In genomic region chr17:40065771-40066510, GRCh38 we compare ENCODE assay signal across 13 cellular contexts. TPM values are rescaled to one million over a fixed set of nuclear protein-coding genes. Genes with fewer than 3 reads are reported as not detected.
DNase-seq lines count a peak whose midpoint lies in the region; ATAC-seq and TF ChIP-seq lines count a peak whose summit lies in the region.
"Had no signal": no experiment of that assay in that cellular context is flagged by ENCODE, and none has a peak within 500 bp of the region (broad histone marks: within the 10 kb centered on the region; RNA-seq: fewer than 3 reads in every experiment).

No MANE protein-coding gene starts in this region.

- H3K27me3 Mint-ChIP-seq in progenitor cell of endocrine pancreas, result peaks cover 13% of the 10 kb centered on the region

- peaks cover 56% of the 10 kb centered on the region for H3K4me1 Mint-ChIP-seq in progenitor cell of endocrine pancreas (ENCODE audit: low read depth)

- no peaks in the 10 kb centered on the region for H3K36me3 ChIP-seq in RWPE2 (ENCODE audit: low read depth)
- H3K36me3 ChIP-seq in right atrium auricular region, result no peaks in the 10 kb centered on the region

- H3K4me1 ChIP-seq in RWPE2 (ENCODE audit: insufficient read depth, poor library complexity, severe bottlenecking), result peaks cover 43% of the 10 kb centered on the region
- peaks cover 0 to 76% of the 10 kb centered on the region in 2 donors for H3K4me1 ChIP-seq in right atrium auricular region
- peaks cover 26% of the 10 kb centered on the region for H3K4me1 ChIP-seq in foreskin keratinocyte

- peak overlapping the region; percentile 87 for H3K4me3 Mint-ChIP-seq in progenitor cell of endocrine pancreas (ENCODE audit: low read depth)

- H3K27ac ChIP-seq in RWPE2 (ENCODE audit: poor library complexity, severe bottlenecking), result peak overlapping the region; percentile 31
- H3K27ac ChIP-seq in right atrium auricular region, result peak overlapping the region; percentile 95 to 98
- no peak overlapping the region for H3K27ac ChIP-seq in foreskin keratinocyte

- peak overlapping the region; percentile 15 for H3K4me3 ChIP-seq in AG04449 (ENCODE audit: low read depth, low read length)
- H3K4me3 ChIP-seq in RWPE2 (ENCODE audit: severe bottlenecking), result no peak overlapping the region
- H3K4me3 ChIP-seq in right atrium auricular region, result peak overlapping the region in 1 of 2 donors; percentile 100
- H3K4me3 ChIP-seq: GM12878 had no signal

- no peaks in the 10 kb centered on the region for H3K36me3 Mint-ChIP-seq in progenitor cell of endocrine pancreas (ENCODE audit: insufficient read depth)

- no peaks in the 10 kb centered on the region for H3K9me3 Mint-ChIP-seq in progenitor cell of endocrine pancreas (ENCODE audit: low read depth)

- ATAC-seq in RWPE2 (ENCODE audit: low read depth) (no peak), foreskin keratinocyte (no peak), HG02970 (IDR thresholded peaks at IDR 0.05; ENCODE audit: low FRiP score, unreplicated experiment) (no peak), HG02870 (IDR thresholded peaks at IDR 0.05; ENCODE audit: unreplicated experiment) (no peak)
- ATAC-seq: GM12878 had no signal

- POLR2A ChIA-PET in AG04449 (lab: Yijun Ruan, JAX), result interaction anchor here (0.6 to 2.3 kb wide), 6 partner anchors 9 to 57 kb away, joined by 3 to 12 read pairs (median 5); partner anchors contain the start of genes MED24 and NR1D1

- no peak overlapping the region for H3K27ac Mint-ChIP-seq in progenitor cell of endocrine pancreas

- DNase-seq in AG04449 (ENCODE audit: low read depth, low spot score) (no peak), RWPE2 (ENCODE audit: low spot score) (no peak), right atrium auricular region (ENCODE audit: low spot score) (no peak), progenitor cell of endocrine pancreas (ENCODE audit: low spot score, unreplicated experiment) (no peak), foreskin keratinocyte (no peak), AG08395 (ENCODE audit: low spot score) (no peak)
- DNase-seq: activated effector memory CD4-positive, alpha-beta T cell treated with Interleukin-2 at 50 U/mL for 16 hours; erythroblast; NCI-H1417 treated with DMSO at 0.1 percent for 48 hours had no signal

- CTCF ChIA-PET in AG04449 (lab: Yijun Ruan, JAX), result interaction anchor here (0.7 to 6.3 kb wide), 13 partner anchors 11 to 102 kb away, joined by 3 to 153 read pairs (median 9); partner anchors contain the start of gene MED24

- H3K9me3 ChIP-seq in RWPE2 (ENCODE audit: severe bottlenecking) (no peaks in the 10 kb centered on the region), right atrium auricular region (no peaks in the 10 kb centered on the region)

- H3K27me3 ChIP-seq in RWPE2 (ENCODE audit: insufficient read depth, poor library complexity, severe bottlenecking) (no peaks in the 10 kb centered on the region), right atrium auricular region (no peaks in the 10 kb centered on the region), foreskin keratinocyte (peaks cover 13% of the 10 kb centered on the region)

- no peak for TF ChIP-seq CTCF in AG04449 (IDR thresholded peaks at IDR 0.05; ENCODE audit: insufficient read depth, low read length, missing control alignments)
- no peak for TF ChIP-seq CTCF in RWPE2 (IDR thresholded peaks at IDR 0.05; ENCODE audit: poor library complexity, severe bottlenecking)
- no peak for TF ChIP-seq CTCF in right atrium auricular region (IDR thresholded peaks at IDR 0.05)
- TF ChIP-seq CTCF in progenitor cell of endocrine pancreas (IDR thresholded peaks at IDR 0.05; ENCODE audit: unreplicated experiment), result no peak
- no peak for TF ChIP-seq CTCF in foreskin keratinocyte (conservative IDR thresholded peaks at IDR 0.05)

RNA-seq across cellular contexts. Expression of gene THRA, which starts 3.2 kb away (rescaled TPM):
- total RNA-seq in right atrium auricular region (10 to 100 TPM; 60.3 to 69.0 TPM), progenitor cell of endocrine pancreas (21.3 and 25.0 TPM in 2 replicates), foreskin keratinocyte (7.2 and 7.9 TPM in 2 replicates)
- 4.6 and 5.4 TPM in 2 replicates for polyA plus RNA-seq in foreskin keratinocyte

RNA-seq across cellular contexts. Expression of gene MED24, which starts 11.7 kb away (rescaled TPM):
- 10 to 100 TPM; 44.2 to 44.7 TPM for total RNA-seq in right atrium auricular region
- total RNA-seq in progenitor cell of endocrine pancreas, result 143 and 161 TPM in 2 replicates
- 49.1 and 57.7 TPM in 2 replicates for total RNA-seq in foreskin keratinocyte
- 55.0 and 67.2 TPM in 2 replicates for polyA plus RNA-seq in foreskin keratinocyte

RNA-seq across cellular contexts. Expression of gene NR1D1, which starts 34.4 kb away (rescaled TPM):
- total RNA-seq in right atrium auricular region, result 1 to 10 TPM; 8.3 to 9.9 TPM
- total RNA-seq in progenitor cell of endocrine pancreas, result 2.4 and 2.6 TPM in 2 replicates
- 5.7 and 6.1 TPM in 2 replicates for total RNA-seq in foreskin keratinocyte
- 7.3 and 9.0 TPM in 2 replicates for polyA plus RNA-seq in foreskin keratinocyte

RNA-seq across cellular contexts. Expression of gene CSF3, which starts 50.7 kb away (rescaled TPM):
- total RNA-seq in right atrium auricular region (1 to 10 TPM in 1 of 2 donors, not detected in 1; 1.3 TPM), progenitor cell of endocrine pancreas (not detected in 2 replicates), foreskin keratinocyte (4.3 and 5.1 TPM in 2 replicates)
- polyA plus RNA-seq in foreskin keratinocyte, result 5.5 and 6.2 TPM in 2 replicates
- total RNA-seq: lung microvascular endothelial cell had no signal

RNA-seq across cellular contexts. Expression of gene MSL1, which starts 55.8 kb away (rescaled TPM):
- total RNA-seq in right atrium auricular region, result 10 to 100 TPM; 42.2 to 52.5 TPM
- 137 and 143 TPM in 2 replicates for total RNA-seq in progenitor cell of endocrine pancreas
- 57.7 and 60.6 TPM in 2 replicates for total RNA-seq in foreskin keratinocyte
- polyA plus RNA-seq in foreskin keratinocyte, result 35.5 and 44.6 TPM in 2 replicates
